ENCODE assay signal across 25 cellular contexts in the genomic region with DNA sequence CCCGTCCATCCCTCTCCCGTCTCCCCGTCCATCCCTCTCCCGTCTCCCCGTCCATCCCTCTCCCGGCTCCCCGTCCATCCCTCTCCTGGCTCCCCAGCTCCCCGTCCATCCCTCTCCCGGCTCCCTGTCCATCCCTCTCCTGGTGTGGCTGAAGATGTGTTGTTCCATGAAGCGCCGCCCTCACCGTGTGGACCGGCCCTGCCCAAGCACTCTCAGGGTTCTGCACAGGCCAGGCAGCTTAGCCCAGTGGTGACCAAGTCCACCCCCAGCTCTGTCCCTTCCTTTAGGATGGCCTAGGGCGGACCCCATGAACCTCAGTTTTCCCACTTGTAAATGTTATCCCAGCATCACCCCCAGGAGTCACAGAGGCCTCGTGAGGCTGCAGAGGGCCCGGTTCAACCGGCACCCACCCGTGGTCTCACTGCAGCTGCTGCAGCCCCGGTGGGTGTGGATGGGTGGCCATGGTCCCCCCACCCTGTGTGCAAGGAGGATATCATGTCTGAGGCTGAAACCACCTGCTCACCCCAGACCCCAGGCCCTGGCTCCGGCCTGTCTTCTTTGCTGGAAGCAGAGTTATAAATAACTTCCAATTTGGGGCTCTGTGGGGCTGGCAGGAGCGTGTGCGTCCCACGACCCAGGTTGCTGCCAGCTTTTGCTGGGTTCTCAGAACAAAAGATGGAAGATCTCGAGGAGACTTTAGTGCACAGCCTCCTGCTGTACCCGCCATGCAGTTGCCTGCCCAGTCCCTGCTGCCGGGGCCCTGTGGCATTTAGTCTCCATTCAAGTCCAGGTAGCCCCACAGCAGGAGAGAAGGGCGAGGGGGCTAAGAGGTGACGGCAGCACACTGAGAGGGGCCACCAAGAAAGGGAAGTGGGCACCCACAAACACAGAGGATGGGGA.
"Had no signal": no experiment of that assay in that cellular context is flagged by ENCODE, and none has a peak within 500 bp of the region (broad histone marks: within the 10 kb centered on the region; RNA-seq: fewer than 3 reads in every experiment).

No MANE protein-coding gene starts in this region.

- H3K9me3 Mint-ChIP-seq: mesothelial cell of epicardium, natural killer cell had no signal

- FAIRE-seq: keratinocyte had no signal

- DNase-seq: head of caudate nucleus; hippocampal formation; mesendoderm; naive B cell; natural killer cell; nephron progenitor cell; stimulated activated CD4-positive, alpha-beta T cell treated with anti-CD3 and anti-CD28 coated beads, Interleukin-12 subunit alpha, Interleukin-12 subunit beta, amount 100 ng/mL, for 4 hours; stimulated activated CD4-positive, alpha-beta T cell treated with anti-CD3 and anti-CD28 coated beads, Interleukin-15, amount 100 ng/mL, for 24 hours; stimulated activated CD4-positive, alpha-beta T cell treated with anti-CD3 and anti-CD28 coated beads, Interleukin-2, amount 100 ng/mL, for 24 hours; stimulated activated CD4-positive, alpha-beta T cell treated with anti-CD3 and anti-CD28 coated beads, Interleukin-4, amount 100 ng/mL, for 1 hour; stimulated activated naive B cell treated with anti-CD40 and anti-IgM and Interleukin-4, amounts not matched to agents 10 μg/mL and 1 μg/mL and 100 μg/mL, for 72 hours; stimulated activated naive CD8-positive, alpha-beta T cell treated with anti-CD3 and anti-CD28 coated beads, Interleukin-15, Interleukin-2, amounts not matched to agents 100 U/mL and 50 U/mL, for 24 hours; stomach; testis; thyroid gland; transverse colon had no signal

- H3K9ac ChIP-seq: neural progenitor cell, parathyroid adenoma had no signal

- ATAC-seq: natural killer cell; psoas muscle; stimulated activated naive B cell treated with anti-CD40 and anti-IgM and Interleukin-4, amounts not matched to agents 10 μg/mL and 1 μg/mL and 100 μg/mL, for 72 hours; stimulated activated naive CD8-positive, alpha-beta T cell treated with anti-CD3 and anti-CD28 coated beads, Interleukin-15, Interleukin-2, amounts not matched to agents 100 U/mL and 50 U/mL, for 24 hours had no signal

- H3K27me3 ChIP-seq: neural progenitor cell, stomach, testis, thyroid gland, transverse colon, upper lobe of left lung, vagina had no signal

- H3K27me3 Mint-ChIP-seq: naive B cell; stimulated activated naive B cell treated with anti-CD40 and anti-IgM and Interleukin-4, amounts not matched to agents 10 μg/mL and 1 μg/mL and 100 μg/mL, for 72 hours had no signal

- H3K27ac ChIP-seq: neural progenitor cell, parathyroid adenoma, psoas muscle, skin epidermis, stomach, testis, thyroid gland, transverse colon, upper lobe of left lung, vagina had no signal

- H3K36me3 ChIP-seq: neural progenitor cell, stomach, thyroid gland, transverse colon, upper lobe of left lung, vagina had no signal

- H3K4me1 Mint-ChIP-seq: mesothelial cell of epicardium; naive B cell; natural killer cell; stimulated activated naive B cell treated with anti-CD40 and anti-IgM and Interleukin-4, amounts not matched to agents 10 μg/mL and 1 μg/mL and 100 μg/mL, for 72 hours had no signal

- H3K27ac Mint-ChIP-seq: mesothelial cell of epicardium; naive B cell; natural killer cell; nephron progenitor cell; neural progenitor cell; stimulated activated naive B cell treated with anti-CD40 and anti-IgM and Interleukin-4, amounts not matched to agents 10 μg/mL and 1 μg/mL and 100 μg/mL, for 72 hours had no signal

- H3K9me3 ChIP-seq: psoas muscle, stomach, testis, thyroid gland, transverse colon, upper lobe of left lung, vagina had no signal

- H3K4me3 ChIP-seq: lung, neural progenitor cell, psoas muscle, skin epidermis, stomach, testis, thyroid gland, transverse colon, upper lobe of left lung, vagina had no signal

- H3K36me3 Mint-ChIP-seq: mesothelial cell of epicardium; naive B cell; natural killer cell; stimulated activated naive B cell treated with anti-CD40 and anti-IgM and Interleukin-4, amounts not matched to agents 10 μg/mL and 1 μg/mL and 100 μg/mL, for 72 hours had no signal

- H3K4me3 Mint-ChIP-seq: mesothelial cell of epicardium; naive B cell; natural killer cell; nephron progenitor cell; neural progenitor cell; stimulated activated naive B cell treated with anti-CD40 and anti-IgM and Interleukin-4, amounts not matched to agents 10 μg/mL and 1 μg/mL and 100 μg/mL, for 72 hours had no signal

- H3K4me1 ChIP-seq: neural progenitor cell, parathyroid adenoma, psoas muscle, stomach, testis, thyroid gland, transverse colon, upper lobe of left lung, vagina had no signal
